In genomic region chr20:6122873-6123649, GRCh38 we compare ENCODE assay signal across 8 cellular contexts. TPM values are rescaled to one million over a fixed set of nuclear protein-coding genes. Genes with fewer than 3 reads are reported as not detected.
DNase-seq lines count a peak whose midpoint lies in the region; ATAC-seq and TF ChIP-seq lines count a peak whose summit lies in the region.

Gene FERMT1 (minus strand): TSS chr20:6123030. CDS start chr20:6119554, 3,476 bp downstream.

- peak; percentile 76 for ATAC-seq in GM19035 (IDR thresholded peaks at IDR 0.05; ENCODE audit: unreplicated experiment)
- peak; percentile 52 for ATAC-seq in central memory CD8-positive, alpha-beta T cell (replicated peaks; ENCODE audit: extremely low read depth, poor library complexity, severe bottlenecking)

- H4K20me1 ChIP-seq in Karpas-422 (ENCODE audit: insufficient read depth, low read depth, low read length) = no peaks in the 10 kb centered on the region

- no peak for TF ChIP-seq CTCF in BE2C (IDR thresholded peaks at IDR 0.05; ENCODE audit: low read depth, low read length)
- TF ChIP-seq CTCF in kidney epithelial cell (IDR thresholded peaks at IDR 0.05; ENCODE audit: insufficient read depth, low read length, poor library complexity, severe bottlenecking) = peak; percentile 9

- H3K9me3 ChIP-seq in BE2C (no peaks in the 10 kb centered on the region), HUES6 (ENCODE audit: control insufficient read depth, insufficient read depth, low read depth, low read length) (no peaks in the 10 kb centered on the region), Karpas-422 (ENCODE audit: low read length) (no peaks in the 10 kb centered on the region)

- H3K27ac ChIP-seq in HUES6 (ENCODE audit: low read depth, low read length) (no peak within 1 kb of the TSS), Karpas-422 (ENCODE audit: low read length) (no peak within 1 kb of the TSS)

- H3K4me1 ChIP-seq in BE2C (no peaks in the 10 kb centered on the region), HUES6 (ENCODE audit: control insufficient read depth, insufficient read depth, low read length) (peaks cover 17% of the 10 kb centered on the region; the same call in 1 of the 2 replicates), Karpas-422 (ENCODE audit: low read length) (no peaks in the 10 kb centered on the region)

- no peaks in the 10 kb centered on the region for H3K36me3 Mint-ChIP-seq in central memory CD8-positive, alpha-beta T cell (ENCODE audit: insufficient read depth)

- H2AFZ ChIP-seq in Karpas-422 (ENCODE audit: low read length) = no peak within 1 kb of the TSS

- H3K79me2 ChIP-seq in Karpas-422 (ENCODE audit: low read length) = no peaks in the 10 kb centered on the region

- peak within 1 kb of the TSS; percentile 19 for H3K4me3 Mint-ChIP-seq in central memory CD8-positive, alpha-beta T cell

- H3K27ac Mint-ChIP-seq in central memory CD8-positive, alpha-beta T cell (ENCODE audit: low read depth) = no peak within 1 kb of the TSS

- H3K9me2 ChIP-seq in Karpas-422 (replicated peaks; ENCODE audit: insufficient read depth, low read length) = no peaks in the 10 kb centered on the region

- DNase-seq in BE2C = peak; percentile 37
- peak; percentile 82 for DNase-seq in SHP77 treated with DMSO at 0.1 percent for 48 hours (lab: John Stamatoyannopoulos, UW)
- DNase-seq in central memory CD8-positive, alpha-beta T cell (ENCODE audit: low spot score in 2 of 2) = no peak
- DNase-seq in kidney epithelial cell (ENCODE audit: low read depth) = peak; percentile 34
- peak; percentile 28 to 58 for DNase-seq in stimulated activated CD4-positive, alpha-beta T cell treated with anti-CD3 and anti-CD28 coated beads, Interleukin-2, amount 100 ng/mL, for 24 hours
- DNase-seq in Karpas-422 = no peak

- H3K9me3 Mint-ChIP-seq in central memory CD8-positive, alpha-beta T cell = no peaks in the 10 kb centered on the region

- H3K4me3 ChIP-seq in BE2C (ENCODE audit: low read depth, low read length) = peak within 1 kb of the TSS; percentile 28
- peak within 1 kb of the TSS; percentile 62 for H3K4me3 ChIP-seq in HUES6 (ENCODE audit: low read depth, low read length)
- H3K4me3 ChIP-seq in kidney epithelial cell (ENCODE audit: low read depth, low read length) = peak within 1 kb of the TSS; percentile 57
- H3K4me3 ChIP-seq in Karpas-422 (ENCODE audit: low read length) = no peak within 1 kb of the TSS

- H3K27me3 ChIP-seq in BE2C (peaks cover 48% of the 10 kb centered on the region), HUES6 (ENCODE audit: control insufficient read depth, insufficient read depth, low read length) (peaks cover 15% of the 10 kb centered on the region), kidney epithelial cell (ENCODE audit: control insufficient read depth, insufficient read depth, low read length) (no peaks in the 10 kb centered on the region), Karpas-422 (ENCODE audit: low read length) (no peaks in the 10 kb centered on the region)

- H3K9ac ChIP-seq in HUES6 (ENCODE audit: low read length) (peak within 1 kb of the TSS; percentile 61), Karpas-422 (ENCODE audit: low read length) (no peak within 1 kb of the TSS)

- H3K27me3 Mint-ChIP-seq in central memory CD8-positive, alpha-beta T cell = peaks cover 76% of the 10 kb centered on the region

- peaks cover 6% of the 10 kb centered on the region for H3K4me1 Mint-ChIP-seq in central memory CD8-positive, alpha-beta T cell

- no peaks in the 10 kb centered on the region for H3K36me3 ChIP-seq in BE2C
- H3K36me3 ChIP-seq in HUES6 (ENCODE audit: control insufficient read depth, insufficient read depth, low read length) = peaks cover 3% of the 10 kb centered on the region; the same call in 1 of the 2 replicates
- no peaks in the 10 kb centered on the region for H3K36me3 ChIP-seq in kidney epithelial cell (ENCODE audit: control insufficient read depth, insufficient read depth, low read length)
- no peaks in the 10 kb centered on the region for H3K36me3 ChIP-seq in Karpas-422 (ENCODE audit: insufficient read depth, low read length)

- H3K4me2 ChIP-seq in Karpas-422 (ENCODE audit: low read depth, low read length, poor library complexity, severe bottlenecking) = no peak within 1 kb of the TSS

RNA-seq across cellular contexts. Expression of gene FERMT1, which starts in this region (rescaled TPM):
- polyA plus RNA-seq in BE2C (2012; ENCODE audit: insufficient read depth, insufficient read length, low read depth) = not detected
- total RNA-seq in kidney epithelial cell = 21.9 and 22.1 TPM in 2 replicates
- total RNA-seq in Karpas-422 (2014; rRNA removed; shearing (Covaris generic); ENCODE audit: low replicate concordance) = 0.07 TPM in 1 of 2 replicates, not detected in the other

Comparison
In these comparisons a context has a peak if more than half of its experiments do, and no peak if none do; other contexts are left out.
1. RNA of gene FERMT1 (total RNA-seq): 21.9 to 22.1 TPM in kidney epithelial cell; 0.07 TPM in Karpas-422; every median in the first group is over 10 times any median in the second.
2. DNase-seq: peak in BE2C (single experiment), SHP77 treated with DMSO at 0.1 percent for 48 hours (single experiment), kidney epithelial cell (single experiment) and stimulated activated CD4-positive, alpha-beta T cell treated with anti-CD3 and anti-CD28 coated beads, Interleukin-2, amount 100 ng/mL, for 24 hours (2 of 2); none in central memory CD8-positive, alpha-beta T cell (0 of 2) and Karpas-422 (single experiment).